ENCODE assay signal across 25 cellular contexts in genomic region chr4:53562409-53562808, GRCh38. TPM values are rescaled to one million over a fixed set of nuclear protein-coding genes. Genes with fewer than 3 reads are reported as not detected.
"Had no signal": no experiment of that assay in that cellular context is flagged by ENCODE, and none has a peak within 500 bp of the region (broad histone marks: within the 10 kb centered on the region; RNA-seq: fewer than 3 reads in every experiment).

No MANE protein-coding gene starts in this region.

- ATAC-seq: activated CD8-positive, alpha-beta T cell treated with anti-CD3 and anti-CD28 coated beads for 36 hours; activated T-cell treated with anti-CD3 and anti-CD28 coated beads, Interleukin-2, amount 50 U/mL, for 4 hours; activated T-helper 17 cell treated with anti-CD3 and anti-CD28 coated beads, Interleukin-2, amount 50 U/mL, for 72 hours; effector memory CD8-positive, alpha-beta T cell; left colon; right lobe of liver; stimulated activated naive CD8-positive, alpha-beta T cell treated with anti-CD3 and anti-CD28 coated beads, Interleukin-15, Interleukin-2, amounts not matched to agents 100 U/mL and 50 U/mL, for 24 hours had no signal

- DNase-seq: activated B cell treated with CpG ODN at 0.5 μM for 24 hours; activated CD4-positive, alpha-beta T cell treated with anti-CD3 and anti-CD28 coated beads, Interleukin-2, amount 50 U/mL, for 1 hour; activated CD8-positive, alpha-beta T cell treated with anti-CD3 and anti-CD28 coated beads for 36 hours; activated gamma-delta T cell treated with Interleukin-2 at 50 U/mL for 16 hours; activated naive CD4-positive, alpha-beta T cell treated with anti-CD3 and anti-CD28 coated beads, Interleukin-2, amount 50 U/mL, for 16 hours; activated T-cell treated with anti-CD3 and anti-CD28 coated beads, Interleukin-2, amount 50 U/mL, for 4 hours; amniotic stem cell; caudate nucleus; cortex of kidney; effector memory CD8-positive, alpha-beta T cell; erythroblast; foreskin fibroblast; hypothalamus; immature natural killer cell; kidney; left colon; mammary epithelial cell; naive B cell; nephron progenitor cell; right lobe of liver; stimulated activated CD4-positive, alpha-beta T cell treated with anti-CD3 and anti-CD28 coated beads, Interleukin-12 subunit alpha, Interleukin-12 subunit beta, amount 100 ng/mL, for 4 hours; stimulated activated CD4-positive, alpha-beta T cell treated with anti-CD3 and anti-CD28 coated beads, Interleukin-4, amount 100 ng/mL, for 1 hour; stimulated activated naive CD8-positive, alpha-beta T cell treated with anti-CD3 and anti-CD28 coated beads, Interleukin-15, Interleukin-2, amounts not matched to agents 100 U/mL and 50 U/mL, for 24 hours; uterus had no signal

RNA-seq across cellular contexts. Expression of gene LNX1, which starts 28.9 kb away (rescaled TPM):
- total RNA-seq: activated B cell treated with CpG ODN at 0.5 μM for 24 hours; activated CD8-positive, alpha-beta T cell treated with anti-CD3 and anti-CD28 coated beads for 36 hours; activated T-helper 17 cell treated with anti-CD3 and anti-CD28 coated beads, Interleukin-2, amount 50 U/mL, for 72 hours had no signal
